ENCODE assay signal across 10 cellular contexts in the genomic region with DNA sequence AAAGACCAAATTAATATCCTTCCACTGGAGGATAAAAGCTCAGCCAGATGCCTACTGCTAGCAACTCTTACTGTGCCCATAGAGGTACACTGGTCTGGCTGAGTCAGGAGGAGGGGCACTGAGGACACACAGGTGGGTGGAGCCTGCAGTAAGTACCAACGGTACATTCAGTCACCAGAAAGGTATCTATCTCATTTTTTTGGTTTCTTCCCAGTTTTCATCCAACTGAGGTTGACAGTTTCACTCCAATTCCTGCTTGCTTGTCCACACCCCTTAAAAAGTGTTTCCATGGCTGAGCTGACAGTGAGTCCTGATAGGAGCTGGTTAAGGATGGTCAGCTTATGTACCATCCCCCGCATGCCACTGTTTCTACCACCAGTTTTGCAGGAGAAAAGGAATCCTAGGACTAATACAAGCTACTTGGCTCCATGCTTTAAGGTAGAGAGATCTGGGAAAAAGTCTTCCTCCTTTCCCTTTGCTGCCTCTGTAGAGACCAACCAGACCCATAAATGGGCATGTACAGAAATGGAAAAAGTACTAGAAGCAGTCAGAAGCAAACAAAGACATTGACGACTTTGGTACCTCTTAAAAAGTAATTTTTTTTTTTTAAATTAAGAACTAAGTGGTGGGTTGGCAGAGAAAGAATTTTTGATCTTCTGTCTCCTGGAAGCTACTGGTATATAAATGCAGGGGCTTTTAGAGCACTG. TPM values are rescaled to one million over a fixed set of nuclear protein-coding genes. Genes with fewer than 3 reads are reported as not detected.
DNase-seq lines count a peak whose midpoint lies in the region; ATAC-seq and TF ChIP-seq lines count a peak whose summit lies in the region.
"Had no signal": no experiment of that assay in that cellular context is flagged by ENCODE, and none has a peak within 500 bp of the region (broad histone marks: within the 10 kb centered on the region; RNA-seq: fewer than 3 reads in every experiment).

No MANE protein-coding gene starts in this region.

- BruUV-seq in PC-9 (replicated peaks; lab: Mats Ljungman, UMichigan), result TSS peak; percentile 12

- H3K4me3 ChIP-seq in GM23248, result peak overlapping the region; percentile 97
- H3K4me3 ChIP-seq in PC-9, result no peak overlapping the region; the same call in 1 of the 2 replicates
- peak overlapping the region; percentile 90 to 96 (median 94) for H3K4me3 ChIP-seq in esophagus muscularis mucosa
- H3K4me3 ChIP-seq in skeletal muscle satellite cell (ENCODE audit: low read length), result peak overlapping the region; percentile 99

- no peaks in the 10 kb centered on the region for H3K9me2 ChIP-seq in GM23248 (ENCODE audit: insufficient read depth)
- H3K9me2 ChIP-seq in PC-9 (ENCODE audit: insufficient read depth), result no peaks in the 10 kb centered on the region

- DNase-seq in GM23248 (peak; percentile 71), PC-9 (peak in 1 of 2 experiments; percentile 3), esophagus muscularis mucosa (ENCODE audit: extremely low spot score) (no peak), G401 (ENCODE audit: low spot score) (no peak), GM13977 (ENCODE audit: low spot score) (no peak), H4 (ENCODE audit: low spot score) (no peak)
- DNase-seq: activated CD8-positive, alpha-beta memory T cell treated with anti-CD3 and anti-CD28 coated beads for 24 hours; NCI-H1417 had no signal

- peak overlapping the region; percentile 98 for H3K9ac ChIP-seq in GM23248
- H3K9ac ChIP-seq in skeletal muscle satellite cell (ENCODE audit: low read depth, low read length), result peak overlapping the region; percentile 98

- no peak for TF ChIP-seq EP300 in esophagus muscularis mucosa (IDR thresholded peaks at IDR 0.05)

- in situ Hi-C loops in GM23248 (cut with MboI) (loop anchor here (10.0 kb wide), 1 partner anchor 376 kb away; no protein-coding TSS in a partner anchor), G401 (cut with HindIII; ENCODE audit: low sequenced_read_pairs) (no loop called here), GM13977 (cut with MboI; ENCODE audit: low pct_unique_long_range_greater_than_20kb, low sequenced_read_pairs, unreplicated experiment) (loop anchor here (25.0 kb wide), 1 partner anchor 379 kb away; no protein-coding TSS in a partner anchor)

- H3K27me3 ChIP-seq in GM23248 (replicated peaks; ENCODE audit: insufficient read depth), result no peaks in the 10 kb centered on the region
- H3K27me3 ChIP-seq in PC-9 (ENCODE audit: insufficient read depth, low read depth), result no peaks in the 10 kb centered on the region
- H3K27me3 ChIP-seq in esophagus muscularis mucosa, result no peaks in the 10 kb centered on the region
- H3K27me3 ChIP-seq in skeletal muscle satellite cell (ENCODE audit: control insufficient read depth, insufficient read depth, low read length), result no peaks in the 10 kb centered on the region

- ATAC-seq in GM18505 (IDR thresholded peaks at IDR 0.05; ENCODE audit: unreplicated experiment), result no peak

- peaks cover 74% of the 10 kb centered on the region for H3F3A ChIP-seq in GM23248 (ENCODE audit: insufficient read depth)
- H3F3A ChIP-seq in PC-9 (ENCODE audit: insufficient read depth, low read depth), result peaks cover 8% of the 10 kb centered on the region

- no peak for TF ChIP-seq POLR2A in esophagus muscularis mucosa (IDR thresholded peaks at IDR 0.05; ENCODE audit: low read depth)
- no peak for TF ChIP-seq POLR2A in GM18505 (IDR thresholded peaks at IDR 0.05; ENCODE audit: borderline replicate concordance, extremely low read depth, insufficient read depth, insufficient read length)

- TF ChIP-seq CTCF in PC-9 (conservative IDR thresholded peaks at IDR 0.05) (no peak), esophagus muscularis mucosa (IDR thresholded peaks at IDR 0.05) (no peak), GM13977 (IDR thresholded peaks at IDR 0.05; ENCODE audit: extremely low read depth, insufficient read depth, missing control alignments) (no peak)

- peaks cover 36% of the 10 kb centered on the region; the same call in 1 of the 2 replicates for H4K20me1 ChIP-seq in GM23248 (ENCODE audit: insufficient read depth)
- peaks cover 8% of the 10 kb centered on the region; the same call in 1 of the 2 replicates for H4K20me1 ChIP-seq in PC-9 (ENCODE audit: insufficient read depth)

- peak overlapping the region; percentile 99 for H3K4me2 ChIP-seq in GM23248 (ENCODE audit: unreplicated experiment)
- peak overlapping the region; percentile 90 for H3K4me2 ChIP-seq in PC-9
- H3K4me2 ChIP-seq in skeletal muscle satellite cell (ENCODE audit: low read length), result peak overlapping the region; percentile 93

- peaks cover 99% of the 10 kb centered on the region for H3K79me2 ChIP-seq in GM23248 (ENCODE audit: insufficient read depth)
- peaks cover 72% of the 10 kb centered on the region for H3K79me2 ChIP-seq in PC-9 (ENCODE audit: low read depth)

- 46 to 52% methylated on average over 3 of the region's 3 CpGs for WGBS in GM23248 (ENCODE audit: low coverage in 1 of 2, low lambda C conversion rate in 2 of 2, missing lambda C conversion rate in 2 of 2), 2 experiments
- WGBS in esophagus muscularis mucosa, result 72% methylated on average over 3 of the region's 3 CpGs

- CTCF ChIA-PET in PC-9 (lab: Charles Lee), result interaction anchor here (0.7 kb wide), 1 partner anchor 412 kb away, joined by 5 read pairs; no protein-coding TSS in a partner anchor

- intact Hi-C loops in PC-9 (cut with micrococcal nuclease; ENCODE audit: unreplicated experiment) (loop anchor here (5.0 kb wide), 1 partner anchor 66 kb away; no protein-coding TSS in a partner anchor), esophagus muscularis mucosa (cut with DNase I) (no loop called here)

- H3K27ac ChIP-seq in GM23248 (peak overlapping the region; percentile 90), PC-9 (no peak overlapping the region), esophagus muscularis mucosa (replicated peaks in 1 of 4) (peak overlapping the region; percentile 7 to 100 (median 99))

- H2AFZ ChIP-seq in GM23248 (no peak overlapping the region), PC-9 (no peak overlapping the region)

- POLR2A ChIA-PET in PC-9 (lab: Charles Lee; ENCODE audit: unreplicated experiment), result interaction anchor here (0.6 to 0.7 kb wide), 2 partner anchors 147 to 359 kb away, joined by 7 to 8 read pairs; no protein-coding TSS in a partner anchor

- no peaks in the 10 kb centered on the region for H3K9me3 ChIP-seq in GM23248 (ENCODE audit: low read depth)
- 0 out of 2 replicates have a peak, but pooled peaks cover 4% of the 10 kb centered on the region for H3K9me3 ChIP-seq in PC-9 (ENCODE audit: insufficient read depth, low read depth)
- no peaks in the 10 kb centered on the region for H3K9me3 ChIP-seq in esophagus muscularis mucosa
- H3K9me3 ChIP-seq in skeletal muscle satellite cell (replicated peaks; ENCODE audit: low read length), result no peaks in the 10 kb centered on the region

- H3K36me3 ChIP-seq in GM23248 (ENCODE audit: low read depth) (peaks cover 51% of the 10 kb centered on the region), PC-9 (ENCODE audit: low read depth) (peaks cover 9% of the 10 kb centered on the region), esophagus muscularis mucosa (no peaks in the 10 kb centered on the region), skeletal muscle satellite cell (ENCODE audit: insufficient read depth, low read length) (peaks cover 50% of the 10 kb centered on the region)

- H3K4me1 ChIP-seq in GM23248 (ENCODE audit: insufficient read depth), result peaks cover 37% of the 10 kb centered on the region
- peaks cover 46% of the 10 kb centered on the region for H3K4me1 ChIP-seq in PC-9 (replicated peaks; ENCODE audit: insufficient read depth)
- H3K4me1 ChIP-seq in esophagus muscularis mucosa, result peaks cover 13 to 71% (median 66%) of the 10 kb centered on the region in 4 donors
- peaks cover 41% of the 10 kb centered on the region for H3K4me1 ChIP-seq in skeletal muscle satellite cell (ENCODE audit: control insufficient read depth, insufficient read depth, low read length)

RNA-seq across cellular contexts. Expression of gene ELL2, which starts 3.2 kb away (rescaled TPM):
- total RNA-seq in GM23248 (2014; rRNA removed; shearing (Covaris generic)), result 228 and 243 TPM in 2 replicates
- polyA plus RNA-seq in GM23248 (2016; fragmentation: Nextera tagmentation; extraction: Ambion mirVana), result 147 and 159 TPM in 2 replicates
- 25.5 and 27.6 TPM in 2 replicates for total RNA-seq in PC-9 (2021)
- 10 to 100 TPM; 38.8 to 51.5 (median 42.7) TPM for total RNA-seq in esophagus muscularis mucosa
- 76.7 and 81.9 TPM in 2 replicates for total RNA-seq in skeletal muscle satellite cell (2012; rRNA removed)
- 0.54 and 1.5 TPM in 2 replicates for total RNA-seq in G401 (2014; rRNA removed; shearing (Covaris generic))
- 11.2 and 15.2 TPM in 2 replicates for total RNA-seq in H4 (2014; rRNA removed; shearing (Covaris generic))
